Comparison of ENCODE assay signal across 18 cellular contexts in the genomic region with DNA sequence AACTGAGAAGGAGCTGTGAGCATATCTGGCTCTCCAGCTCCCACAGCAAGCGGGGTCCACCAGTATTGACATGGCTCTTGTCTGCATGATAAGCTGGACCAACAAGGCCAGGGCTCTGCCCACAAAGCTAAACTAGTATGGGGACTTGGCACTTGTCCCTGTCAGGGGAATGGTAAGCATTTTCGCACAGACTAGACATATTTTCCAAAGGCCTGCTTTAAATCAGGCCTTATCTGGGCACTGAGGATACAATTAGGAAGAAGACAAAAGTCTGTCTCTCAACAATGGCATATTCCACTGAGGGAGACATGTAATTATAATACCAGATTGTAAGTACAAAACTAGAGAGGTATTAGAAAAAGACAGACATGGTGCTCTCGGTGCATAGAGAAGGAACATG.
DNase-seq lines count a peak whose midpoint lies in the region; ATAC-seq lines count a peak whose summit lies in the region.
"Had no signal": no experiment of that assay in that cellular context is flagged by ENCODE, and none has a peak within 500 bp of the region (broad histone marks: within the 10 kb centered on the region; RNA-seq: fewer than 3 reads in every experiment).

No MANE protein-coding gene starts in this region.

- no peak for ATAC-seq in stimulated activated naive CD8-positive, alpha-beta T cell treated with anti-CD3 and anti-CD28 coated beads, Interleukin-15, amount 100 ng/mL, for 72 hours
- no peak for ATAC-seq in activated naive CD8-positive, alpha-beta T cell treated with anti-CD3 and anti-CD28 coated beads, Interleukin-2, amount 50 U/mL, for 24 hours
- no peak for ATAC-seq in GM21825 (IDR thresholded peaks at IDR 0.05; ENCODE audit: unreplicated experiment)
- no peak for ATAC-seq in GM21619 (IDR thresholded peaks at IDR 0.05; ENCODE audit: unreplicated experiment)
- ATAC-seq: GM23338, HCT116 had no signal

- no peaks in the 10 kb centered on the region for H3K27me3 Mint-ChIP-seq in T-helper 1 cell treated with Interleukin-12 subunit alpha and Interleukin-12 subunit beta and Interleukin-4 antibody, amounts not matched to agents 30 μg/mL and 1 μg/mL, for 36 hours (ENCODE audit: low read depth)
- no peaks in the 10 kb centered on the region for H3K27me3 Mint-ChIP-seq in stimulated activated naive CD8-positive, alpha-beta T cell treated with anti-CD3 and anti-CD28 coated beads, Interleukin-15, Interleukin-2, amounts not matched to agents 100 ng/mL and 50 ng/mL, for 24 hours
- no peaks in the 10 kb centered on the region for H3K27me3 Mint-ChIP-seq in stimulated activated naive CD8-positive, alpha-beta T cell treated with anti-CD3 and anti-CD28 coated beads, Interleukin-15, amount 100 ng/mL, for 72 hours
- no peaks in the 10 kb centered on the region for H3K27me3 Mint-ChIP-seq in activated naive CD8-positive, alpha-beta T cell treated with anti-CD3 and anti-CD28 coated beads, Interleukin-2, amount 50 U/mL, for 24 hours
- H3K27me3 Mint-ChIP-seq: CD8-positive, alpha-beta memory T cell had no signal

- H3K9me3 Mint-ChIP-seq in T-helper 1 cell treated with Interleukin-12 subunit alpha and Interleukin-12 subunit beta and Interleukin-4 antibody, amounts not matched to agents 30 μg/mL and 1 μg/mL, for 36 hours: peaks cover 4% of the 10 kb centered on the region
- H3K9me3 Mint-ChIP-seq in stimulated activated naive CD8-positive, alpha-beta T cell treated with anti-CD3 and anti-CD28 coated beads, Interleukin-15, Interleukin-2, amounts not matched to agents 100 ng/mL and 50 ng/mL, for 24 hours: no peaks in the 10 kb centered on the region
- peaks cover 0 to 6% of the 10 kb centered on the region in 2 donors for H3K9me3 Mint-ChIP-seq in stimulated activated naive CD8-positive, alpha-beta T cell treated with anti-CD3 and anti-CD28 coated beads, Interleukin-15, amount 100 ng/mL, for 72 hours
- peaks cover 6% of the 10 kb centered on the region for H3K9me3 Mint-ChIP-seq in activated naive CD8-positive, alpha-beta T cell treated with anti-CD3 and anti-CD28 coated beads, Interleukin-2, amount 50 U/mL, for 24 hours
- H3K9me3 Mint-ChIP-seq: GM23338 had no signal

- H3K4me3 Mint-ChIP-seq in T-helper 1 cell treated with Interleukin-12 subunit alpha and Interleukin-12 subunit beta and Interleukin-4 antibody, amounts not matched to agents 30 μg/mL and 1 μg/mL, for 36 hours: peak overlapping the region; percentile 50
- no peak overlapping the region for H3K4me3 Mint-ChIP-seq in stimulated activated naive CD8-positive, alpha-beta T cell treated with anti-CD3 and anti-CD28 coated beads, Interleukin-15, Interleukin-2, amounts not matched to agents 100 ng/mL and 50 ng/mL, for 24 hours
- H3K4me3 Mint-ChIP-seq in stimulated activated naive CD8-positive, alpha-beta T cell treated with anti-CD3 and anti-CD28 coated beads, Interleukin-15, amount 100 ng/mL, for 72 hours: no peak overlapping the region
- H3K4me3 Mint-ChIP-seq in activated naive CD8-positive, alpha-beta T cell treated with anti-CD3 and anti-CD28 coated beads, Interleukin-2, amount 50 U/mL, for 24 hours: no peak overlapping the region
- H3K4me3 Mint-ChIP-seq: GM23338 had no signal

- peaks cover 77% of the 10 kb centered on the region for H3K4me1 Mint-ChIP-seq in T-helper 1 cell treated with Interleukin-12 subunit alpha and Interleukin-12 subunit beta and Interleukin-4 antibody, amounts not matched to agents 30 μg/mL and 1 μg/mL, for 36 hours (ENCODE audit: low read depth)
- peaks cover 87% of the 10 kb centered on the region for H3K4me1 Mint-ChIP-seq in stimulated activated naive CD8-positive, alpha-beta T cell treated with anti-CD3 and anti-CD28 coated beads, Interleukin-15, Interleukin-2, amounts not matched to agents 100 ng/mL and 50 ng/mL, for 24 hours (ENCODE audit: low read depth)
- peaks cover 66% of the 10 kb centered on the region for H3K4me1 Mint-ChIP-seq in stimulated activated naive CD8-positive, alpha-beta T cell treated with anti-CD3 and anti-CD28 coated beads, Interleukin-15, amount 100 ng/mL, for 72 hours
- peaks cover 85% of the 10 kb centered on the region for H3K4me1 Mint-ChIP-seq in activated naive CD8-positive, alpha-beta T cell treated with anti-CD3 and anti-CD28 coated beads, Interleukin-2, amount 50 U/mL, for 24 hours
- H3K4me1 Mint-ChIP-seq: GM23338 had no signal

- H3K27ac Mint-ChIP-seq in T-helper 1 cell treated with Interleukin-12 subunit alpha and Interleukin-12 subunit beta and Interleukin-4 antibody, amounts not matched to agents 30 μg/mL and 1 μg/mL, for 36 hours: peak overlapping the region; percentile 90
- H3K27ac Mint-ChIP-seq in stimulated activated naive CD8-positive, alpha-beta T cell treated with anti-CD3 and anti-CD28 coated beads, Interleukin-15, Interleukin-2, amounts not matched to agents 100 ng/mL and 50 ng/mL, for 24 hours: peak overlapping the region; percentile 97
- H3K27ac Mint-ChIP-seq in stimulated activated naive CD8-positive, alpha-beta T cell treated with anti-CD3 and anti-CD28 coated beads, Interleukin-15, amount 100 ng/mL, for 72 hours: no peak overlapping the region
- H3K27ac Mint-ChIP-seq in activated naive CD8-positive, alpha-beta T cell treated with anti-CD3 and anti-CD28 coated beads, Interleukin-2, amount 50 U/mL, for 24 hours: peak overlapping the region; percentile 88
- H3K27ac Mint-ChIP-seq: GM23338 had no signal

- no peak for DNase-seq in T-helper 1 cell
- DNase-seq in stimulated activated naive CD8-positive, alpha-beta T cell treated with anti-CD3 and anti-CD28 coated beads, Interleukin-15, amount 100 ng/mL, for 72 hours: no peak
- no peak for DNase-seq in activated naive CD8-positive, alpha-beta T cell treated with anti-CD3 and anti-CD28 coated beads, Interleukin-2, amount 50 U/mL, for 24 hours
- DNase-seq in NOMO-1 treated with DMSO at 0.1 percent for 48 hours (lab: John Stamatoyannopoulos, UW; ENCODE audit: unreplicated experiment): no peak
- DNase-seq: CD8-positive, alpha-beta memory T cell; DMS79 treated with DMSO at 0.1 percent for 48 hours; NCI-H1417 treated with DMSO at 0.1 percent for 48 hours; NCI-H1930; NCI-H69; NK-92 treated with Interleukin-12 subunit alpha and Interleukin-12 subunit beta, amount 100 ng/mL, for 24 hours; OCI-M1; SHP77 treated with DMSO at 0.1 percent for 48 hours had no signal

- peaks cover 16% of the 10 kb centered on the region for H3K36me3 Mint-ChIP-seq in T-helper 1 cell treated with Interleukin-12 subunit alpha and Interleukin-12 subunit beta and Interleukin-4 antibody, amounts not matched to agents 30 μg/mL and 1 μg/mL, for 36 hours (ENCODE audit: low read depth)
- H3K36me3 Mint-ChIP-seq in stimulated activated naive CD8-positive, alpha-beta T cell treated with anti-CD3 and anti-CD28 coated beads, Interleukin-15, Interleukin-2, amounts not matched to agents 100 ng/mL and 50 ng/mL, for 24 hours (ENCODE audit: low read depth): no peaks in the 10 kb centered on the region
- peaks cover 6% of the 10 kb centered on the region for H3K36me3 Mint-ChIP-seq in activated naive CD8-positive, alpha-beta T cell treated with anti-CD3 and anti-CD28 coated beads, Interleukin-2, amount 50 U/mL, for 24 hours (ENCODE audit: low read depth)
- H3K36me3 Mint-ChIP-seq: CD8-positive, alpha-beta memory T cell had no signal

Comparison
In these comparisons a context has a peak if more than half of its experiments do, and no peak if none do; other contexts are left out.
1. H3K27ac Mint-ChIP-seq: peak in T-helper 1 cell treated with Interleukin-12 subunit alpha and Interleukin-12 subunit beta and Interleukin-4 antibody, amounts not matched to agents 30 μg/mL and 1 μg/mL, for 36 hours (single experiment), stimulated activated naive CD8-positive, alpha-beta T cell treated with anti-CD3 and anti-CD28 coated beads, Interleukin-15, Interleukin-2, amounts not matched to agents 100 ng/mL and 50 ng/mL, for 24 hours (single experiment) and activated naive CD8-positive, alpha-beta T cell treated with anti-CD3 and anti-CD28 coated beads, Interleukin-2, amount 50 U/mL, for 24 hours (single experiment); none in stimulated activated naive CD8-positive, alpha-beta T cell treated with anti-CD3 and anti-CD28 coated beads, Interleukin-15, amount 100 ng/mL, for 72 hours (0 of 2).